In genomic region chr7:30596043-30596641, GRCh38 we compare ENCODE assay signal across 1 cellular context.
TF ChIP-seq lines count a peak whose summit lies in the region.

No MANE protein-coding gene starts in this region.

TF ChIP-seq in K562, 482 proteins besides CTCF, POLR2A, EP300 and RAD21 (continued from another document):
- no peak for TF ChIP-seq FOXP4 (CRISPR knock-in tag; IDR thresholded peaks at IDR 0.05; ENCODE audit: borderline replicate concordance)
- no peak for TF ChIP-seq HDGF (IDR thresholded peaks at IDR 0.05)
- no peak for TF ChIP-seq TAF9B (IDR thresholded peaks at IDR 0.05; ENCODE audit: partially characterized antibody)
- no peak for TF ChIP-seq BRF2 (IDR thresholded peaks at IDR 0.05; ENCODE audit: borderline replicate concordance, insufficient read depth, insufficient read length)
- TF ChIP-seq SIN3A (IDR thresholded peaks at IDR 0.05; ENCODE audit: borderline replicate concordance in 2 of 2, control insufficient read depth in 1 of 2, low read depth in 2 of 2, low read length in 2 of 2) = peak in 1 of 2 experiments; percentile 40; a peak in 1 of 4 replicates
- TF ChIP-seq ZNF668 (CRISPR knock-in tag; IDR thresholded peaks at IDR 0.05) = no peak
- peak; percentile 15 for TF ChIP-seq MEIS2 (IDR thresholded peaks at IDR 0.05; ENCODE audit: partially characterized antibody)
- TF ChIP-seq TFAP4 (CRISPR knock-in tag; IDR thresholded peaks at IDR 0.05; ENCODE audit: borderline replicate concordance) = no peak
- TF ChIP-seq TAF1 (IDR thresholded peaks at IDR 0.05; ENCODE audit: control insufficient read depth, extremely low read depth, insufficient read depth, low read length, severe bottlenecking) = peak; percentile 39
- no peak for TF ChIP-seq NR2C1 (IDR thresholded peaks at IDR 0.05)
- TF ChIP-seq NR2C1 (tag; IDR thresholded peaks at IDR 0.05) = no peak
- no peak for TF ChIP-seq FOXJ3 (CRISPR knock-in tag; IDR thresholded peaks at IDR 0.05)
- no peak for TF ChIP-seq FOXP1 (CRISPR knock-in tag; IDR thresholded peaks at IDR 0.05)
- no peak for TF ChIP-seq ZNF165 (CRISPR knock-in tag; IDR thresholded peaks at IDR 0.05; ENCODE audit: borderline replicate concordance)
- 0 out of 4 replicates have a peak, but pooled peaks of 1 of the 2 experiments have one; percentile 7 for TF ChIP-seq TBL1XR1 (IDR thresholded peaks at IDR 0.05; ENCODE audit: low read length in 2 of 2)
- TF ChIP-seq TBP (optimal IDR thresholded peaks at IDR 0.05; ENCODE audit: low read depth, low read length) = no peak
- TF ChIP-seq HEY1 (CRISPR knock-in tag; IDR thresholded peaks at IDR 0.05; ENCODE audit: borderline replicate concordance) = no peak
- TF ChIP-seq TAF15 (IDR thresholded peaks at IDR 0.05; ENCODE audit: low read depth, low read length) = no peak
- TF ChIP-seq RBM17 (IDR thresholded peaks at IDR 0.05; ENCODE audit: borderline replicate concordance, low read depth, low read length) = no peak
- TF ChIP-seq ZNF518B (CRISPR knock-in tag; IDR thresholded peaks at IDR 0.05) = no peak
- no peak for TF ChIP-seq KLF1 (tag; IDR thresholded peaks at IDR 0.05)
- TF ChIP-seq HMBOX1 (IDR thresholded peaks at IDR 0.05) = peak; percentile 98
- TF ChIP-seq SOX6 (IDR thresholded peaks at IDR 0.05) = no peak
- no peak for TF ChIP-seq NFE2 (IDR thresholded peaks at IDR 0.05; ENCODE audit: low read depth)
- TF ChIP-seq LCOR (CRISPR knock-in tag; IDR thresholded peaks at IDR 0.05) = no peak
- TF ChIP-seq MNT (conservative IDR thresholded peaks at IDR 0.05) = peak; percentile 63 to 65
- TF ChIP-seq CHD1 (IDR thresholded peaks at IDR 0.05; ENCODE audit: low read length) = peak; percentile 23
- peak; percentile 73 for TF ChIP-seq ZNF384 (IDR thresholded peaks at IDR 0.05; ENCODE audit: low read depth, low read length)
- no peak for TF ChIP-seq USF1 (CRISPR knock-in tag; IDR thresholded peaks at IDR 0.05)
- no peak for TF ChIP-seq XRCC3 (IDR thresholded peaks at IDR 0.05)
- TF ChIP-seq MYC (IDR thresholded peaks at IDR 0.05; ENCODE audit: low read depth, low read length) = peak; percentile 93
- no peak for TF ChIP-seq MYC (CRISPR knock-in tag; IDR thresholded peaks at IDR 0.05; ENCODE audit: borderline replicate concordance, low read depth)
- no peak for TF ChIP-seq MECOM (CRISPR knock-in tag; IDR thresholded peaks at IDR 0.05)
- no peak for TF ChIP-seq HNRNPL (IDR thresholded peaks at IDR 0.05; ENCODE audit: low read depth, low read length)
- no peak for TF ChIP-seq ZKSCAN8 (CRISPR knock-in tag; IDR thresholded peaks at IDR 0.05)
- no peak for TF ChIP-seq PCBP1 (IDR thresholded peaks at IDR 0.05; ENCODE audit: low read depth, low read length, poor library complexity, severe bottlenecking)
- no peak for TF ChIP-seq ZNF444 (CRISPR knock-in tag; IDR thresholded peaks at IDR 0.05)
- TF ChIP-seq CEBPG (CRISPR knock-in tag; IDR thresholded peaks at IDR 0.05) = peak; percentile 93
- peak; percentile 92 to 95 for TF ChIP-seq CEBPG (tag; conservative IDR thresholded peaks at IDR 0.05 in 1 of 2, IDR thresholded peaks at IDR 0.05 in 1 of 2)
- TF ChIP-seq SIN3B (IDR thresholded peaks at IDR 0.05; ENCODE audit: low read depth) = no peak
- no peak for TF ChIP-seq HES1 (IDR thresholded peaks at IDR 0.05; ENCODE audit: low read depth)
- TF ChIP-seq GTF3C2 (IDR thresholded peaks at IDR 0.05; ENCODE audit: borderline replicate concordance, extremely low read depth, insufficient read length) = no peak
- TF ChIP-seq TFAM (CRISPR knock-in tag; conservative IDR thresholded peaks at IDR 0.05) = no peak
- no peak for TF ChIP-seq SMAD1 (IDR thresholded peaks at IDR 0.05; ENCODE audit: low read depth, low read length, partially characterized antibody)
- no peak for TF ChIP-seq ZNF449 (CRISPR knock-in tag; IDR thresholded peaks at IDR 0.05)
- TF ChIP-seq GATAD2A (IDR thresholded peaks at IDR 0.05) = no peak
- TF ChIP-seq SAFB2 (IDR thresholded peaks at IDR 0.05; ENCODE audit: borderline replicate concordance, low read depth, low read length, severe bottlenecking) = no peak
- TF ChIP-seq CGGBP1 (CRISPR knock-in tag; IDR thresholded peaks at IDR 0.05) = no peak
- no peak for TF ChIP-seq CCAR2 (IDR thresholded peaks at IDR 0.05; ENCODE audit: low read depth, low read length)
- TF ChIP-seq FOXK1 (CRISPR knock-in tag; IDR thresholded peaks at IDR 0.05; ENCODE audit: borderline replicate concordance) = 0 out of 2 replicates have a peak, but pooled peaks have one; percentile 11
